12 cellular contexts compared by ENCODE assay signal in the genomic region with DNA sequence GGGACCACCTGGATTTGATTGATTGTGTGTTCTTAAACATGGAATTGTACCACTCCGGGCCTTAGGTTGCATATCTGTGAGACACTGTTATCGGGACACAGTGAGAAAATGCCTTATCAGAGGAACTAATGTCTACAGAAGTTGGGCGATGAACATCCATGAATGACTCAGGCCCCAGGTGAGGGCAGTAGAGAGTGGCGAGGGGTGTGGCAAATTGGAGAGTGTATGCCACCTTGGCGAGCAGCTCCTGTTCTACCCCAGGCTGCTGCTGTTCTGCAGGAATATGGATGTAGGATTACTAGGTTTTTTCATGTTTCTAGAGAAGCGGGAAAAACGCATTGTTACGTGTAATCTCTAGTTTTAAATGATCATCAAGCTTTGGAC. TPM values are rescaled to one million over a fixed set of nuclear protein-coding genes. Genes with fewer than 3 reads are reported as not detected.
DNase-seq lines count a peak whose midpoint lies in the region; ATAC-seq, FAIRE-seq and TF ChIP-seq lines count a peak whose summit lies in the region.
"Had no signal": no experiment of that assay in that cellular context is flagged by ENCODE, and none has a peak within 500 bp of the region (broad histone marks: within the 10 kb centered on the region; RNA-seq: fewer than 3 reads in every experiment).

No MANE protein-coding gene starts in this region.

- no peaks in the 10 kb centered on the region for H3K27me3 ChIP-seq in HepG2 (ENCODE audit: control insufficient read depth in 1 of 2, insufficient read depth in 2 of 2, low read length in 2 of 2)
- H3K27me3 ChIP-seq in right lobe of liver, result no peaks in the 10 kb centered on the region
- H3K27me3 ChIP-seq in GM23338 (ENCODE audit: insufficient read depth), result no peaks in the 10 kb centered on the region
- H3K27me3 ChIP-seq: right atrium auricular region had no signal

- peaks cover 2% of the 10 kb centered on the region for H3K27me3 Mint-ChIP-seq in GM23338 (ENCODE audit: insufficient read depth, low read depth, poor library complexity)
- H3K27me3 Mint-ChIP-seq in stimulated activated naive B cell treated with anti-CD40 and anti-IgM and Interleukin-4, amounts not matched to agents 10 μg/mL and 1 μg/mL and 100 μg/mL, for 72 hours, result no peaks in the 10 kb centered on the region
- H3K27me3 Mint-ChIP-seq: brain had no signal

- TF ChIP-seq POLR2A in HepG2 (IDR thresholded peaks at IDR 0.05; ENCODE audit: insufficient read depth in 1 of 2, low read depth in 2 of 2, low read length in 2 of 2), result no peak
- no peak for TF ChIP-seq POLR2A in right lobe of liver (IDR thresholded peaks at IDR 0.05)

- H3K9me3 ChIP-seq in HepG2 (ENCODE audit: low read length) (no peaks in the 10 kb centered on the region), right lobe of liver (no peaks in the 10 kb centered on the region)
- H3K9me3 ChIP-seq: right atrium auricular region had no signal

- TF ChIP-seq EP300 in HepG2 (IDR thresholded peaks at IDR 0.05; ENCODE audit: low read depth in 2 of 2, low read length in 2 of 2) (no peak), HepG2 (CRISPR knock-in tag; IDR thresholded peaks at IDR 0.05; ENCODE audit: borderline replicate concordance) (no peak)

- H4K20me1 ChIP-seq in HepG2 (ENCODE audit: insufficient read depth, low read length) (no peaks in the 10 kb centered on the region), GM23338 (replicated peaks; ENCODE audit: insufficient read depth) (no peaks in the 10 kb centered on the region)

- CTCF ChIA-PET in HepG2 (lab: Yijun Ruan, JAX; ENCODE audit: low intra/inter-chr PET ratio, low total read pairs), result no interaction called here

- no peak for TF ChIP-seq RAD21 in HepG2 (CRISPR knock-in tag; IDR thresholded peaks at IDR 0.05)

- TF ChIP-seq CTCF in HepG2 (CRISPR knock-in tag; IDR thresholded peaks at IDR 0.05) (peak; percentile 39; the same call in 1 of the 2 replicates), right lobe of liver (IDR thresholded peaks at IDR 0.05) (no peak), GM23338 (conservative IDR thresholded peaks at IDR 0.05; ENCODE audit: low read depth in 2 of 2) (peak; percentile 12 to 39; a peak in 2 of 4 replicates), VCaP (conservative IDR thresholded peaks at IDR 0.05) (0 out of 2 replicates have a peak, but pooled peaks have one; percentile 20)

- H3K27ac Mint-ChIP-seq in GM23338, result no peak overlapping the region
- peak overlapping the region; percentile 84 for H3K27ac Mint-ChIP-seq in stimulated activated naive B cell treated with anti-CD40 and anti-IgM and Interleukin-4, amounts not matched to agents 10 μg/mL and 1 μg/mL and 100 μg/mL, for 72 hours

- no TSS peak for BruUV-seq in HepG2 (replicated peaks; lab: Mats Ljungman, UMichigan)

- H3K27ac ChIP-seq in HepG2 (ENCODE audit: extremely low read length, insufficient read depth, low read length) (no peak overlapping the region), right lobe of liver (no peak overlapping the region), GM23338 (ENCODE audit: low read depth) (no peak overlapping the region), VCaP (no peak overlapping the region)
- H3K27ac ChIP-seq: right atrium auricular region had no signal

- no peaks in the 10 kb centered on the region for H3K9me3 Mint-ChIP-seq in GM23338
- no peaks in the 10 kb centered on the region for H3K9me3 Mint-ChIP-seq in stimulated activated naive B cell treated with anti-CD40 and anti-IgM and Interleukin-4, amounts not matched to agents 10 μg/mL and 1 μg/mL and 100 μg/mL, for 72 hours
- H3K9me3 Mint-ChIP-seq: brain had no signal

- no peaks in the 10 kb centered on the region for H3K36me3 Mint-ChIP-seq in GM23338 (ENCODE audit: low read depth)
- peaks cover 50 to 74% of the 10 kb centered on the region in 2 donors for H3K36me3 Mint-ChIP-seq in stimulated activated naive B cell treated with anti-CD40 and anti-IgM and Interleukin-4, amounts not matched to agents 10 μg/mL and 1 μg/mL and 100 μg/mL, for 72 hours

- DNase-seq in HepG2 (ENCODE audit: low spot score) (no peak), right lobe of liver (no peak), GM23338 (ENCODE audit: low spot score) (no peak), sciatic nerve (ENCODE audit: low spot score) (no peak)
- DNase-seq in stimulated activated naive B cell treated with anti-CD40 and anti-IgM and Interleukin-4, amounts not matched to agents 10 μg/mL and 1 μg/mL and 100 μg/mL, for 72 hours, result no peak
- DNase-seq: DMS79 had no signal

- H3K4me3 Mint-ChIP-seq in GM23338, result no peak overlapping the region
- peak overlapping the region; percentile 37 to 62 for H3K4me3 Mint-ChIP-seq in stimulated activated naive B cell treated with anti-CD40 and anti-IgM and Interleukin-4, amounts not matched to agents 10 μg/mL and 1 μg/mL and 100 μg/mL, for 72 hours
- H3K4me3 Mint-ChIP-seq: brain had no signal

- H3K4me3 ChIP-seq in HepG2 (replicated peaks in 1 of 3; ENCODE audit: insufficient read depth in 1 of 3, low read depth in 2 of 3, low read length in 3 of 3), result no peak overlapping the region
- no peak overlapping the region for H3K4me3 ChIP-seq in right lobe of liver
- H3K4me3 ChIP-seq in GM23338, result no peak overlapping the region
- H3K4me3 ChIP-seq: lung, right atrium auricular region had no signal

- H2AFZ ChIP-seq in HepG2 (ENCODE audit: low read length) (no peak overlapping the region), GM23338 (no peak overlapping the region)

- in situ Hi-C loops in HepG2 (cut with HindIII; ENCODE audit: extremely low pct_ligation_motif_present, low pct_unique_long_range_greater_than_20kb), result no loop called here

- FAIRE-seq in HepG2 (lab: Jason Lieb, UNC), result no peak

- H3K36me3 ChIP-seq in HepG2 (replicated peaks in 1 of 2; ENCODE audit: control insufficient read depth in 1 of 2, insufficient read depth in 2 of 2, low read length in 2 of 2), result peaks cover 0 to 11% of the 10 kb centered on the region in 2 experiments; a peak in 2 of 5 replicates
- H3K36me3 ChIP-seq in right lobe of liver, result peaks cover 0 to 10% (median 0%) of the 10 kb centered on the region in 4 donors
- H3K36me3 ChIP-seq in GM23338 (ENCODE audit: insufficient read depth), result no peaks in the 10 kb centered on the region; the same call in 1 of the 2 replicates

- H3K9me2 ChIP-seq in GM23338 (ENCODE audit: insufficient read depth), result no peaks in the 10 kb centered on the region

- intact Hi-C loops in HepG2 (cut with micrococcal nuclease; ENCODE audit: unreplicated experiment), result no loop called here
- intact Hi-C loops in right lobe of liver (cut with DNase I), result no loop called here
- intact Hi-C loops in sciatic nerve (cut with DNase I), result no loop called here

- H3K4me2 ChIP-seq in HepG2 (ENCODE audit: low read depth, low read length) (no peak overlapping the region), GM23338 (no peak overlapping the region)

- H3K9ac ChIP-seq in HepG2 (ENCODE audit: insufficient read depth, low read depth, low read length), result no peak overlapping the region

- H3K4me1 Mint-ChIP-seq in GM23338, result peaks cover 8% of the 10 kb centered on the region
- H3K4me1 Mint-ChIP-seq in stimulated activated naive B cell treated with anti-CD40 and anti-IgM and Interleukin-4, amounts not matched to agents 10 μg/mL and 1 μg/mL and 100 μg/mL, for 72 hours, result peaks cover 46 to 65% of the 10 kb centered on the region in 2 donors

- no peak for ATAC-seq in HepG2
- ATAC-seq in right lobe of liver, result no peak
- no peak for ATAC-seq in GM23338
- no peak for ATAC-seq in stimulated activated naive B cell treated with anti-CD40 and anti-IgM and Interleukin-4, amounts not matched to agents 10 μg/mL and 1 μg/mL and 100 μg/mL, for 72 hours (replicated peaks)
- no peak for ATAC-seq in HG03039 (IDR thresholded peaks at IDR 0.05; ENCODE audit: unreplicated experiment)
- no peak for ATAC-seq in HG03280 (IDR thresholded peaks at IDR 0.05; ENCODE audit: unreplicated experiment)
- no peak for ATAC-seq in sciatic nerve

- WGBS in HepG2 (ENCODE audit: low lambda C conversion rate), result 95% methylated on average over 8 of the region's 8 CpGs
- 82% methylated on average over 8 of the region's 8 CpGs for WGBS in right lobe of liver (ENCODE audit: insufficient coverage, low coverage, low lambda C conversion rate, missing lambda C conversion rate)

- H3K4me1 ChIP-seq in HepG2 (ENCODE audit: insufficient read depth, low read length) (peaks cover 27% of the 10 kb centered on the region), right lobe of liver (peaks cover 0 to 8% (median 4%) of the 10 kb centered on the region in 4 donors), GM23338 (ENCODE audit: insufficient read depth) (no peaks in the 10 kb centered on the region)

- H3F3A ChIP-seq in GM23338 (replicated peaks; ENCODE audit: low read depth), result 0 out of 2 replicates have a peak, but pooled peaks cover 5% of the 10 kb centered on the region

- no peaks in the 10 kb centered on the region for H3K79me2 ChIP-seq in HepG2 (ENCODE audit: insufficient read depth, low read length)
- no peaks in the 10 kb centered on the region for H3K79me2 ChIP-seq in GM23338 (replicated peaks; ENCODE audit: insufficient read depth)

- POLR2A ChIA-PET in HepG2 (lab: Yijun Ruan, JAX), result interaction anchor here (2.2 kb wide), 1 partner anchor 273 kb away, joined by 10 read pairs; the partner anchor contains the start of gene SOCS1

RNA-seq across cellular contexts. Expression of gene CLEC16A, which starts 38.8 kb away (rescaled TPM):
- total RNA-seq in HepG2 (2016; rRNA removed; fragmentation: Illumina TruSeq; extraction: Trizol), result 10.3 and 13.6 TPM in 2 replicates
- total RNA-seq in HepG2 (2016; cell fraction: cytosol; rRNA removed; fragmentation: Illumina TruSeq; extraction: Trizol; ENCODE audit: low read depth), result 35.7 and 39.7 TPM in 2 replicates
- 10.6 and 12.8 TPM in 2 replicates for total RNA-seq in HepG2 (2016; cell fraction: insoluble cytoplasmic fraction; rRNA removed; fragmentation: Illumina TruSeq; extraction: Trizol)
- total RNA-seq in HepG2 (2016; cell fraction: membrane; rRNA removed; fragmentation: Illumina TruSeq; extraction: Trizol), result 14.4 and 15.9 TPM in 2 replicates
- 17.5 and 18.7 TPM in 2 replicates for total RNA-seq in HepG2 (2016; cell fraction: nucleus; rRNA removed; fragmentation: Illumina TruSeq; extraction: Trizol)
- 8.5 and 9.5 TPM in 2 replicates for polyA plus RNA-seq in HepG2 (2011; rRNA removed)
- 6.6 and 6.8 TPM in 2 replicates for polyA plus RNA-seq in HepG2 (2011; cell fraction: cytosol; rRNA removed)
- 17.0 and 19.5 TPM in 2 replicates for polyA plus RNA-seq in HepG2 (2011; cell fraction: nucleus; rRNA removed)
- 10.3 and 12.0 TPM in 2 replicates for polyA plus RNA-seq in HepG2 (2012)
- polyA plus RNA-seq in HepG2 (2016; cell fraction: cytosol; fragmentation: Illumina TruSeq; extraction: Trizol; ENCODE audit: low read depth), result 1.7 and 1.9 TPM in 2 replicates
- polyA plus RNA-seq in HepG2 (2016; cell fraction: insoluble cytoplasmic fraction; fragmentation: Illumina TruSeq; extraction: Trizol; ENCODE audit: low read depth), result 11.8 and 14.0 TPM in 2 replicates
- 3.4 and 4.4 TPM in 2 replicates for polyA plus RNA-seq in HepG2 (2016; cell fraction: membrane; fragmentation: Illumina TruSeq; extraction: Trizol; ENCODE audit: low read depth)
- polyA plus RNA-seq in HepG2 (2016; cell fraction: nucleus; fragmentation: Illumina TruSeq; extraction: Trizol; ENCODE audit: insufficient read depth, low read depth), result 22.7 and 25.7 TPM in 2 replicates
- polyA minus RNA-seq in HepG2 (2011; rRNA and poly(A)+ RNA removed; ENCODE audit: low replicate concordance), result 24.9 and 35.4 TPM in 2 replicates
- 14.4 and 19.0 TPM in 2 replicates for polyA minus RNA-seq in HepG2 (2011; cell fraction: cytosol; rRNA and poly(A)+ RNA removed)
- polyA minus RNA-seq in HepG2 (2011; cell fraction: nucleus; rRNA and poly(A)+ RNA removed), result 25.8 and 32.0 TPM in 2 replicates
- 10 to 100 TPM; 15.2 to 25.9 (median 19.8) TPM for total RNA-seq in right lobe of liver
- total RNA-seq in GM23338 (2014; rRNA removed; shearing (Covaris generic)), result 17.3 and 24.1 TPM in 2 replicates
- 8.4 and 9.9 TPM in 2 replicates for polyA plus RNA-seq in GM23338 (2016; fragmentation: Nextera tagmentation; extraction: Ambion mirVana)
- 39.4 TPM for total RNA-seq in sciatic nerve

RNA-seq across cellular contexts. Expression of gene DEXI, which starts 40.9 kb away (rescaled TPM):
- total RNA-seq in HepG2 (2016; rRNA removed; fragmentation: Illumina TruSeq; extraction: Trizol) (57.9 and 70.4 TPM in 2 replicates), right lobe of liver (10 to 100 TPM; 35.8 to 93.8 (median 54.1) TPM), sciatic nerve (31.7 TPM)
- total RNA-seq in HepG2 (2016; cell fraction: cytosol; rRNA removed; fragmentation: Illumina TruSeq; extraction: Trizol; ENCODE audit: low read depth), result 68.6 and 86.7 TPM in 2 replicates
- total RNA-seq in HepG2 (2016; cell fraction: insoluble cytoplasmic fraction; rRNA removed; fragmentation: Illumina TruSeq; extraction: Trizol), result 54.1 and 71.8 TPM in 2 replicates
- total RNA-seq in HepG2 (2016; cell fraction: membrane; rRNA removed; fragmentation: Illumina TruSeq; extraction: Trizol), result 117 and 144 TPM in 2 replicates
- 35.4 and 46.3 TPM in 2 replicates for total RNA-seq in HepG2 (2016; cell fraction: nucleus; rRNA removed; fragmentation: Illumina TruSeq; extraction: Trizol)
- polyA plus RNA-seq in HepG2 (2011; rRNA removed) (51.5 and 54.4 TPM in 2 replicates), GM23338 (2016; fragmentation: Nextera tagmentation; extraction: Ambion mirVana) (25.7 and 26.5 TPM in 2 replicates)
- 69.5 and 78.6 TPM in 2 replicates for polyA plus RNA-seq in HepG2 (2011; cell fraction: cytosol; rRNA removed)
- polyA plus RNA-seq in HepG2 (2011; cell fraction: nucleus; rRNA removed), result 40.4 and 50.2 TPM in 2 replicates
- polyA plus RNA-seq in HepG2 (2012), result 45.6 and 55.0 TPM in 2 replicates
- polyA plus RNA-seq in HepG2 (2016; cell fraction: cytosol; fragmentation: Illumina TruSeq; extraction: Trizol; ENCODE audit: low read depth), result 70.9 and 88.4 TPM in 2 replicates
- 58.1 and 70.0 TPM in 2 replicates for polyA plus RNA-seq in HepG2 (2016; cell fraction: insoluble cytoplasmic fraction; fragmentation: Illumina TruSeq; extraction: Trizol; ENCODE audit: low read depth)
- 120 and 124 TPM in 2 replicates for polyA plus RNA-seq in HepG2 (2016; cell fraction: membrane; fragmentation: Illumina TruSeq; extraction: Trizol; ENCODE audit: low read depth)
- 60.2 and 65.5 TPM in 2 replicates for polyA plus RNA-seq in HepG2 (2016; cell fraction: nucleus; fragmentation: Illumina TruSeq; extraction: Trizol; ENCODE audit: insufficient read depth, low read depth)
- 31.7 and 71.0 TPM in 2 replicates for polyA minus RNA-seq in HepG2 (2011; rRNA and poly(A)+ RNA removed; ENCODE audit: low replicate concordance)
- 34.2 and 35.1 TPM in 2 replicates for polyA minus RNA-seq in HepG2 (2011; cell fraction: cytosol; rRNA and poly(A)+ RNA removed)
- polyA minus RNA-seq in HepG2 (2011; cell fraction: nucleus; rRNA and poly(A)+ RNA removed), result 24.7 and 27.7 TPM in 2 replicates
- total RNA-seq in GM23338 (2014; rRNA removed; shearing (Covaris generic)), result 56.5 and 58.2 TPM in 2 replicates

Comparison
In these comparisons a context has a peak if more than half of its experiments do, and no peak if none do; other contexts are left out.
1. CTCF ChIP-seq: peak in HepG2 (single experiment), GM23338 (2 of 2) and VCaP (single experiment); none in right lobe of liver (0 of 4).